ENCODE assay signal across 20 cellular contexts in genomic region chr11:128860571-128861361, GRCh38. TPM values are rescaled to one million over a fixed set of nuclear protein-coding genes. Genes with fewer than 3 reads are reported as not detected.
DNase-seq lines count a peak whose midpoint lies in the region; ATAC-seq and TF ChIP-seq lines count a peak whose summit lies in the region.
"Had no signal": no experiment of that assay in that cellular context is flagged by ENCODE, and none has a peak within 500 bp of the region (broad histone marks: within the 10 kb centered on the region; RNA-seq: fewer than 3 reads in every experiment).

No MANE protein-coding gene starts in this region.

- TF ChIP-seq POLR2A in esophagus squamous epithelium (IDR thresholded peaks at IDR 0.05) = no peak

- WGBS in esophagus squamous epithelium, 2 donors = 83 to 93% methylated on average over 6 to 8 of the region's 16 CpGs

- no peaks in the 10 kb centered on the region for H3K9me3 Mint-ChIP-seq in stimulated activated memory B cell treated with anti-CD40 and anti-IgM and Interleukin-4, amounts not matched to agents 10 μg/mL and 1 μg/mL and 100 μg/mL, for 72 hours
- H3K9me3 Mint-ChIP-seq: CD4-positive, alpha-beta memory T cell; IgD-negative memory B cell; memory B cell had no signal

- no peak for ATAC-seq in stimulated activated memory B cell treated with anti-CD40 and anti-IgM and Interleukin-4, amounts not matched to agents 10 μg/mL and 1 μg/mL and 100 μg/mL, for 72 hours
- ATAC-seq in GM18502 (IDR thresholded peaks at IDR 0.05; ENCODE audit: poor library complexity, unreplicated experiment) = no peak

- H3K27ac Mint-ChIP-seq in stimulated activated memory B cell treated with anti-CD40 and anti-IgM and Interleukin-4, amounts not matched to agents 10 μg/mL and 1 μg/mL and 100 μg/mL, for 72 hours = peak overlapping the region; percentile 46
- H3K27ac Mint-ChIP-seq: activated CD8-positive, alpha-beta memory T cell treated with anti-CD3 and anti-CD28 coated beads, Interleukin-2, amount 10 ng/mL, durations not matched to agents 7 days and 5 days; memory B cell had no signal

- no peaks in the 10 kb centered on the region for H3K27me3 Mint-ChIP-seq in stimulated activated memory B cell treated with anti-CD40 and anti-IgM and Interleukin-4, amounts not matched to agents 10 μg/mL and 1 μg/mL and 100 μg/mL, for 72 hours
- H3K27me3 Mint-ChIP-seq: IgD-negative memory B cell, memory B cell had no signal

- intact Hi-C loops in esophagus squamous epithelium (cut with DNase I) = no loop called here

- H3K4me1 Mint-ChIP-seq in stimulated activated memory B cell treated with anti-CD40 and anti-IgM and Interleukin-4, amounts not matched to agents 10 μg/mL and 1 μg/mL and 100 μg/mL, for 72 hours = peaks cover 22% of the 10 kb centered on the region

- H3K4me3 Mint-ChIP-seq in stimulated activated memory B cell treated with anti-CD40 and anti-IgM and Interleukin-4, amounts not matched to agents 10 μg/mL and 1 μg/mL and 100 μg/mL, for 72 hours = no peak overlapping the region
- H3K4me3 Mint-ChIP-seq: activated CD8-positive, alpha-beta memory T cell treated with anti-CD3 and anti-CD28 coated beads, Interleukin-2, amount 10 ng/mL, durations not matched to agents 7 days and 5 days; memory B cell had no signal

- H3K27ac ChIP-seq in esophagus squamous epithelium = no peak overlapping the region
- H3K27ac ChIP-seq: 22Rv1, tibial artery had no signal

- H3K4me1 ChIP-seq in esophagus squamous epithelium = peaks cover 0 to 9% (median 0%) of the 10 kb centered on the region in 3 donors
- H3K4me1 ChIP-seq: tibial artery had no signal

- H3K36me3 Mint-ChIP-seq in stimulated activated memory B cell treated with anti-CD40 and anti-IgM and Interleukin-4, amounts not matched to agents 10 μg/mL and 1 μg/mL and 100 μg/mL, for 72 hours = no peaks in the 10 kb centered on the region
- H3K36me3 Mint-ChIP-seq: activated CD8-positive, alpha-beta memory T cell treated with anti-CD3 and anti-CD28 coated beads, Interleukin-2, amount 10 ng/mL, durations not matched to agents 7 days and 5 days; CD4-positive, alpha-beta memory T cell had no signal

- no peak for TF ChIP-seq CTCF in esophagus squamous epithelium (IDR thresholded peaks at IDR 0.05)

- DNase-seq in activated CD8-positive, alpha-beta memory T cell treated with anti-CD3 and anti-CD28 coated beads, Interleukin-2, amount 50 U/mL, for 48 hours = peak; percentile 44
- DNase-seq in activated CD8-positive, alpha-beta memory T cell treated with anti-CD3 and anti-CD28 coated beads, Interleukin-2, amount 50 U/mL, for 4 hours = no peak
- DNase-seq in RPMI8226 (peak; percentile 71), fibroblast of peridontal ligament (ENCODE audit: extremely low read depth) (peak; percentile 52), esophagus squamous epithelium (lab: John Stamatoyannopoulos, UW) (no peak), NOMO-1 treated with dmso at 0.1 percent for 144 hours (lab: John Stamatoyannopoulos, UW; ENCODE audit: unreplicated experiment) (no peak)
- DNase-seq: DMS79, NCI-H2081, NCI-H524 treated with DMSO at 0.1 percent for 48 hours, SHP77 treated with DMSO at 0.1 percent for 48 hours had no signal

- H3K27me3 ChIP-seq in esophagus squamous epithelium = peaks cover 0 to 21% (median 0%) of the 10 kb centered on the region in 4 donors

- no peak overlapping the region for H3K4me3 ChIP-seq in esophagus squamous epithelium
- H3K4me3 ChIP-seq: tibial artery had no signal

- H3K36me3 ChIP-seq in esophagus squamous epithelium = no peaks in the 10 kb centered on the region
- H3K36me3 ChIP-seq: tibial artery had no signal

- no peaks in the 10 kb centered on the region for H3K9me3 ChIP-seq in esophagus squamous epithelium
- H3K9me3 ChIP-seq: tibial artery had no signal

RNA-seq across cellular contexts. Expression of gene KCNJ1, which starts 6.3 kb away (rescaled TPM):
- 1 to 10 TPM in 1 of 4 donors, under 1 TPM in 1, not detected in 2; under 0.01 to 1.3 TPM for total RNA-seq in esophagus squamous epithelium
- total RNA-seq: activated CD8-positive, alpha-beta memory T cell treated with anti-CD3 and anti-CD28 coated beads, Interleukin-2, amount 10 ng/mL, durations not matched to agents 7 days and 5 days; fibroblast of lung; T-helper 2 cell treated with Interferon-gamma antibody and Interleukin-4, amounts not matched to agents 100 ng/mL and 5 ng/mL, for 36 hours had no signal

RNA-seq across cellular contexts. Expression of gene KCNJ5, which starts 30.4 kb away (rescaled TPM):
- total RNA-seq in esophagus squamous epithelium = 1 to 10 TPM in 1 of 4 donors, under 1 TPM in 1, not detected in 2; 0.47 to 1.9 TPM
- total RNA-seq: activated CD8-positive, alpha-beta memory T cell treated with anti-CD3 and anti-CD28 coated beads, Interleukin-2, amount 10 ng/mL, durations not matched to agents 7 days and 5 days; T-helper 2 cell treated with Interferon-gamma antibody and Interleukin-4, amounts not matched to agents 100 ng/mL and 5 ng/mL, for 36 hours had no signal

Comparison
In these comparisons a context has a peak if more than half of its experiments do, and no peak if none do; other contexts are left out.
1. DNase-seq: peak in activated CD8-positive, alpha-beta memory T cell treated with anti-CD3 and anti-CD28 coated beads, Interleukin-2, amount 50 U/mL, for 48 hours (single experiment), RPMI8226 (single experiment) and fibroblast of peridontal ligament (single experiment); none in activated CD8-positive, alpha-beta memory T cell treated with anti-CD3 and anti-CD28 coated beads, Interleukin-2, amount 50 U/mL, for 4 hours (single experiment), esophagus squamous epithelium (single experiment) and NOMO-1 treated with dmso at 0.1 percent for 144 hours (single experiment).